ENCODE assay signal across 26 cellular contexts in genomic region chr12:9969673-9970072, GRCh38. TPM values are rescaled to one million over a fixed set of nuclear protein-coding genes. Genes with fewer than 3 reads are reported as not detected.
"Had no signal": no experiment of that assay in that cellular context is flagged by ENCODE, and none has a peak within 500 bp of the region (broad histone marks: within the 10 kb centered on the region; RNA-seq: fewer than 3 reads in every experiment).

No MANE protein-coding gene starts in this region.

- H3K4me3 ChIP-seq: MG63, Peyer's patch had no signal

- H3K27ac ChIP-seq: KMS-11, Peyer's patch, RWPE1 had no signal

- ATAC-seq: activated CD8-positive, alpha-beta memory T cell treated with anti-CD3 and anti-CD28 coated beads, Interleukin-2, amount 10 ng/mL, durations not matched to agents 7 days and 5 days; T-helper 17 cell; WTC11 had no signal

- DNase-seq: activated CD4-positive, alpha-beta T cell treated with anti-CD3 and anti-CD28 coated beads for 48 hours; activated CD4-positive, alpha-beta T cell treated with anti-CD3 and anti-CD28 coated beads, Interleukin-2, amount 50 U/mL, for 4 hours; activated CD4-positive, CD25-positive, alpha-beta regulatory T cell treated with anti-CD3 and anti-CD28 coated beads, Interleukin-2, amount 50 U/mL, for 72 hours; activated CD8-positive, alpha-beta memory T cell treated with anti-CD3 and anti-CD28 coated beads, Interleukin-2, amount 10 ng/mL, durations not matched to agents 7 days and 5 days; activated gamma-delta T cell treated with Interleukin-2 at 50 U/mL for 16 hours; activated naive CD4-positive, alpha-beta T cell treated with anti-CD3 and anti-CD28 coated beads, Interleukin-2, amount 10 ng/mL, durations not matched to agents 7 days and 5 days; activated naive CD8-positive, alpha-beta T cell treated with anti-CD3 and anti-CD28 coated beads for 36 hours; activated T-cell treated with anti-CD3 and anti-CD28 coated beads, Interleukin-2, amount 50 U/mL, for 48 hours; cerebellar nuclear complex; MG63; NCI-H1105 treated with DMSO at 0.1 percent for 48 hours; NCI-H1436 treated with DMSO at 0.1 percent for 48 hours; NCI-H187; NCI-H2081; NCI-H446; NCI-H69; Peyer's patch; Right ventricle myocardium superior; T-helper 17 cell; T-helper 9 cell had no signal

- H3K27me3 ChIP-seq: MG63, Peyer's patch had no signal

- H3K36me3 ChIP-seq: MG63, Peyer's patch had no signal

- H3K9me3 ChIP-seq: MG63, Peyer's patch had no signal

- H3K4me1 ChIP-seq: Peyer's patch had no signal

RNA-seq across cellular contexts. Expression of gene CLEC12A, which starts 1.5 kb away (rescaled TPM):
- total RNA-seq: SK-MEL-5, WTC11 had no signal

RNA-seq across cellular contexts. Expression of gene CLEC1B, which starts 29.2 kb away (rescaled TPM):
- total RNA-seq: activated CD8-positive, alpha-beta memory T cell treated with anti-CD3 and anti-CD28 coated beads, Interleukin-2, amount 10 ng/mL, durations not matched to agents 7 days and 5 days; activated naive CD8-positive, alpha-beta T cell treated with anti-CD3 and anti-CD28 coated beads for 36 hours; activated T-helper 2 cell treated with anti-CD3 and anti-CD28 coated beads, Interferon-gamma antibody, Interleukin-2, Interleukin-4, amounts not matched to agents 10 μg/mL and 5 μg/mL and 100 μg/mL, durations not matched to agents 14 hours and 24 hours and 36 hours; cardiac septum; Peyer's patch; Right ventricle myocardium superior; SK-MEL-5; WTC11 had no signal

RNA-seq across cellular contexts. Expression of gene CLEC2A, which starts 37.5 kb away (rescaled TPM):
- total RNA-seq: activated CD8-positive, alpha-beta memory T cell treated with anti-CD3 and anti-CD28 coated beads, Interleukin-2, amount 10 ng/mL, durations not matched to agents 7 days and 5 days; activated naive CD8-positive, alpha-beta T cell treated with anti-CD3 and anti-CD28 coated beads for 36 hours; activated T-helper 2 cell treated with anti-CD3 and anti-CD28 coated beads, Interferon-gamma antibody, Interleukin-2, Interleukin-4, amounts not matched to agents 10 μg/mL and 5 μg/mL and 100 μg/mL, durations not matched to agents 14 hours and 24 hours and 36 hours; cardiac septum; Peyer's patch; Right ventricle myocardium superior; SK-MEL-5; T-helper 17 cell had no signal

RNA-seq across cellular contexts. Expression of gene CLEC12B, which starts 40.8 kb away (rescaled TPM):
- total RNA-seq: activated CD8-positive, alpha-beta memory T cell treated with anti-CD3 and anti-CD28 coated beads, Interleukin-2, amount 10 ng/mL, durations not matched to agents 7 days and 5 days; activated naive CD8-positive, alpha-beta T cell treated with anti-CD3 and anti-CD28 coated beads for 36 hours; activated T-helper 2 cell treated with anti-CD3 and anti-CD28 coated beads, Interferon-gamma antibody, Interleukin-2, Interleukin-4, amounts not matched to agents 10 μg/mL and 5 μg/mL and 100 μg/mL, durations not matched to agents 14 hours and 24 hours and 36 hours; cardiac septum; Peyer's patch; WTC11 had no signal
